1 cellular context compared by ENCODE assay signal in the genomic region with DNA sequence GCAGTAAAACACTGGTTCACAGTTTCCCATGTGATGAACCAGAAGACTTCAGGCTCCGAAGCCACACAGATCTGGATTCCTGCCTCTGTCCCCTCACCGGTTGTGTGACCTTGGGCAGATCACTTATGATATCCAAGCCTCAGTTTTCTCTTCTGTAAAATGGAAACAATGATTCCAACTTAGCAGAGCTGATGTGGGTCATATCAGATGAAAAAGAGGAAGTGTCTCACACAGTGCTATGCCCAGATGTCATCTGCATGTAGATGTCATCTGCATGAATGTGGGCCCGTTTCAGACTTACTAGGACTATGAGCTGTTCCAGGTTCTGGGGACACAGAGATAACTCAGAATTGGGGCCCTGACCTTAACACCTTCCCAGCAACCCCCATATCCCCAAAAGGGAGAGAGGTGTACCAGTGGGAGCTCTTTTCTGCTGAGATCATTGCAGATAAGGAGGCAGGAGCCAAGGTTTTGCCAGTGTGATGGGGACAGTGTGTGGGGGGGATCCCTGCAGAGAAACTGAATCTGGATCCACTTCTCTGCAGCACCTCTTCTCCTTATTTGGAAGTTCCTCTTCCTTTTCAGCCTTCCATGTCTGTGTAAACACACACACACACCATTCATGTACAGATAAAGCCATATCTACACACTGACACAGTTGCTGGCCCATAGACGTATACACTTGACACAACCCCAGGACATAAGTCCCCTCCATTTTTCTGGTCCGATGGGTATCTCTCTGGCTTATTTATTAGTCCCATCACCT.
TF ChIP-seq lines count a peak whose summit lies in the region.

No MANE protein-coding gene starts in this region.

TF ChIP-seq in K562, 482 proteins besides CTCF, POLR2A, EP300 and RAD21 (continued from another document and continues in another):
- TF ChIP-seq, protein P1, sequence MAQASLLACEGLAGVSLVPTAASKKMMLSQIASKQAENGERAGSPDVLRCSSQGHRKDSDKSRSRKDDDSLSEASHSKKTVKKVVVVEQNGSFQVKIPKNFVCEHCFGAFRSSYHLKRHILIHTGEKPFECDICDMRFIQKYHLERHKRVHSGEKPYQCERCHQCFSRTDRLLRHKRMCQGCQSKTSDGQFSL (CRISPR knock-in tag; IDR thresholded peaks at IDR 0.05) = peak; percentile 89
- TF ChIP-seq, protein P1 (tag; IDR thresholded peaks at IDR 0.05) = peak in 1 of 2 experiments; percentile 69; a peak in 1 of 4 replicates
- TF ChIP-seq HNRNPK (IDR thresholded peaks at IDR 0.05; ENCODE audit: low read depth, low read length, poor library complexity, severe bottlenecking) = no peak
- TF ChIP-seq, protein P2, sequence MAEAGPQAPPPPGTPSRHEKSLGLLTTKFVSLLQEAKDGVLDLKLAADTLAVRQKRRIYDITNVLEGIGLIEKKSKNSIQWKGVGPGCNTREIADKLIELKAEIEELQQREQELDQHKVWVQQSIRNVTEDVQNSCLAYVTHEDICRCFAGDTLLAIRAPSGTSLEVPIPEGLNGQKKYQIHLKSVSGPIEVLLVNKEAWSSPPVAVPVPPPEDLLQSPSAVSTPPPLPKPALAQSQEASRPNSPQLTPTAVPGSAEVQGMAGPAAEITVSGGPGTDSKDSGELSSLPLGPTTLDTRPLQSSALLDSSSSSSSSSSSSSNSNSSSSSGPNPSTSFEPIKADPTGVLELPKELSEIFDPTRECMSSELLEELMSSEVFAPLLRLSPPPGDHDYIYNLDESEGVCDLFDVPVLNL (CRISPR knock-in tag; IDR thresholded peaks at IDR 0.05; ENCODE audit: low read depth) = no peak
- TF ChIP-seq RBM34 (IDR thresholded peaks at IDR 0.05; ENCODE audit: borderline replicate concordance, insufficient read depth, low read length) = no peak
- TF ChIP-seq COPS2 (conservative IDR thresholded peaks at IDR 0.05) = no peak
- no peak for TF ChIP-seq MBD2 (IDR thresholded peaks at IDR 0.05; ENCODE audit: borderline replicate concordance, low read depth)
- TF ChIP-seq BACH1 (tag; IDR thresholded peaks at IDR 0.05) = no peak
- TF ChIP-seq FOXM1 (IDR thresholded peaks at IDR 0.05; ENCODE audit: low read depth) = no peak; the same call in 1 of the 2 replicates
- TF ChIP-seq FOXM1 (CRISPR knock-in tag; IDR thresholded peaks at IDR 0.05; ENCODE audit: low read depth) = no peak
- TF ChIP-seq, protein P3, sequence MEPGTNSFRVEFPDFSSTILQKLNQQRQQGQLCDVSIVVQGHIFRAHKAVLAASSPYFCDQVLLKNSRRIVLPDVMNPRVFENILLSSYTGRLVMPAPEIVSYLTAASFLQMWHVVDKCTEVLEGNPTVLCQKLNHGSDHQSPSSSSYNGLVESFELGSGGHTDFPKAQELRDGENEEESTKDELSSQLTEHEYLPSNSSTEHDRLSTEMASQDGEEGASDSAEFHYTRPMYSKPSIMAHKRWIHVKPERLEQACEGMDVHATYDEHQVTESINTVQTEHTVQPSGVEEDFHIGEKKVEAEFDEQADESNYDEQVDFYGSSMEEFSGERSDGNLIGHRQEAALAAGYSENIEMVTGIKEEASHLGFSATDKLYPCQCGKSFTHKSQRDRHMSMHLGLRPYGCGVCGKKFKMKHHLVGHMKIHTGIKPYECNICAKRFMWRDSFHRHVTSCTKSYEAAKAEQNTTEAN (CRISPR knock-in tag; IDR thresholded peaks at IDR 0.05) = 0 out of 2 replicates have a peak, but pooled peaks have one; percentile 27
- TF ChIP-seq, protein P4, sequence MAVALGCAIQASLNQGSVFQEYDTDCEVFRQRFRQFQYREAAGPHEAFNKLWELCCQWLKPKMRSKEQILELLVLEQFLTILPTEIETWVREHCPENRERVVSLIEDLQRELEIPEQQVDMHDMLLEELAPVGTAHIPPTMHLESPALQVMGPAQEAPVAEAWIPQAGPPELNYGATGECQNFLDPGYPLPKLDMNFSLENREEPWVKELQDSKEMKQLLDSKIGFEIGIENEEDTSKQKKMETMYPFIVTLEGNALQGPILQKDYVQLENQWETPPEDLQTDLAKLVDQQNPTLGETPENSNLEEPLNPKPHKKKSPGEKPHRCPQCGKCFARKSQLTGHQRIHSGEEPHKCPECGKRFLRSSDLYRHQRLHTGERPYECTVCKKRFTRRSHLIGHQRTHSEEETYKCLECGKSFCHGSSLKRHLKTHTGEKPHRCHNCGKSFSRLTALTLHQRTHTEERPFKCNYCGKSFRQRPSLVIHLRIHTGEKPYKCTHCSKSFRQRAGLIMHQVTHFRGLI (CRISPR knock-in tag; IDR thresholded peaks at IDR 0.05) = no peak
- TF ChIP-seq, protein P5, sequence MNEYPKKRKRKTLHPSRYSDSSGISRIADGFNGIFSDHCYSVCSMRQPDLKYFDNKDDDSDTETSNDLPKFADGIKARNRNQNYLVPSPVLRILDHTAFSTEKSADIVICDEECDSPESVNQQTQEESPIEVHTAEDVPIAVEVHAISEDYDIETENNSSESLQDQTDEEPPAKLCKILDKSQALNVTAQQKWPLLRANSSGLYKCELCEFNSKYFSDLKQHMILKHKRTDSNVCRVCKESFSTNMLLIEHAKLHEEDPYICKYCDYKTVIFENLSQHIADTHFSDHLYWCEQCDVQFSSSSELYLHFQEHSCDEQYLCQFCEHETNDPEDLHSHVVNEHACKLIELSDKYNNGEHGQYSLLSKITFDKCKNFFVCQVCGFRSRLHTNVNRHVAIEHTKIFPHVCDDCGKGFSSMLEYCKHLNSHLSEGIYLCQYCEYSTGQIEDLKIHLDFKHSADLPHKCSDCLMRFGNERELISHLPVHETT (CRISPR knock-in tag; conservative IDR thresholded peaks at IDR 0.05 in 1 of 2, IDR thresholded peaks at IDR 0.05 in 1 of 2) = peak in 1 of 2 experiments; percentile 53; a peak in 1 of 4 replicates
- peak in 1 of 2 experiments; percentile 46; a peak in 1 of 4 replicates for TF ChIP-seq TBL1XR1 (IDR thresholded peaks at IDR 0.05; ENCODE audit: low read length in 2 of 2)
- no peak for TF ChIP-seq TFAM (CRISPR knock-in tag; conservative IDR thresholded peaks at IDR 0.05)
- TF ChIP-seq BRF1 (IDR thresholded peaks at IDR 0.05; ENCODE audit: borderline replicate concordance, extremely low read depth, insufficient read length) = no peak
- peak; percentile 99 for TF ChIP-seq ADNP (tag; IDR thresholded peaks at IDR 0.05)
- TF ChIP-seq ZNF274 (IDR thresholded peaks at IDR 0.05; ENCODE audit: borderline replicate concordance, low read depth, low read length) = no peak
- TF ChIP-seq TEAD4 (IDR thresholded peaks at IDR 0.05; ENCODE audit: low read length) = peak; percentile 57; the same call in 1 of the 2 replicates
- no peak for TF ChIP-seq TEAD4 (CRISPR knock-in tag; IDR thresholded peaks at IDR 0.05; ENCODE audit: borderline replicate concordance)
- TF ChIP-seq MTA3 (IDR thresholded peaks at IDR 0.05; ENCODE audit: borderline replicate concordance) = 0 out of 2 replicates have a peak, but pooled peaks have one; percentile 17
- TF ChIP-seq ZNF184 (CRISPR knock-in tag; IDR thresholded peaks at IDR 0.05) = no peak
- TF ChIP-seq RBM17 (IDR thresholded peaks at IDR 0.05; ENCODE audit: borderline replicate concordance, low read depth, low read length) = no peak
- TF ChIP-seq ATF7 (IDR thresholded peaks at IDR 0.05) = 0 out of 2 replicates have a peak, but pooled peaks have one; percentile 40
- TF ChIP-seq HNRNPH1 (optimal IDR thresholded peaks at IDR 0.05; ENCODE audit: low read depth, low read length) = no peak
- TF ChIP-seq CBFA2T3 (IDR thresholded peaks at IDR 0.05) = peak; percentile 66
- no peak for TF ChIP-seq KDM2B (CRISPR knock-in tag; IDR thresholded peaks at IDR 0.05)
- TF ChIP-seq ZNF134 (CRISPR knock-in tag; conservative IDR thresholded peaks at IDR 0.05) = no peak
- TF ChIP-seq HDAC2 (IDR thresholded peaks at IDR 0.05) = peak; percentile 89
- TF ChIP-seq MTA2 (IDR thresholded peaks at IDR 0.05; ENCODE audit: low read depth) = peak; percentile 22; the same call in 1 of the 2 replicates
- TF ChIP-seq, protein P6, sequence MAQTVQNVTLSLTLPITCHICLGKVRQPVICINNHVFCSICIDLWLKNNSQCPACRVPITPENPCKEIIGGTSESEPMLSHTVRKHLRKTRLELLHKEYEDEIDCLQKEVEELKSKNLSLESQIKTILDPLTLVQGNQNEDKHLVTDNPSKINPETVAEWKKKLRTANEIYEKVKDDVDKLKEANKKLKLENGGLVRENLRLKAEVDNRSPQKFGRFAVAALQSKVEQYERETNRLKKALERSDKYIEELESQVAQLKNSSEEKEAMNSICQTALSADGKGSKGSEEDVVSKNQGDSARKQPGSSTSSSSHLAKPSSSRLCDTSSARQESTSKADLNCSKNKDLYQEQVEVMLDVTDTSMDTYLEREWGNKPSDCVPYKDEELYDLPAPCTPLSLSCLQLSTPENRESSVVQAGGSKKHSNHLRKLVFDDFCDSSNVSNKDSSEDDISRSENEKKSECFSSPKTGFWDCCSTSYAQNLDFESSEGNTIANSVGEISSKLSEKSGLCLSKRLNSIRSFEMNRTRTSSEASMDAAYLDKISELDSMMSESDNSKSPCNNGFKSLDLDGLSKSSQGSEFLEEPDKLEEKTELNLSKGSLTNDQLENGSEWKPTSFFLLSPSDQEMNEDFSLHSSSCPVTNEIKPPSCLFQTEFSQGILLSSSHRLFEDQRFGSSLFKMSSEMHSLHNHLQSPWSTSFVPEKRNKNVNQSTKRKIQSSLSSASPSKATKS (CRISPR knock-in tag; IDR thresholded peaks at IDR 0.05) = no peak
- TF ChIP-seq, protein P7, sequence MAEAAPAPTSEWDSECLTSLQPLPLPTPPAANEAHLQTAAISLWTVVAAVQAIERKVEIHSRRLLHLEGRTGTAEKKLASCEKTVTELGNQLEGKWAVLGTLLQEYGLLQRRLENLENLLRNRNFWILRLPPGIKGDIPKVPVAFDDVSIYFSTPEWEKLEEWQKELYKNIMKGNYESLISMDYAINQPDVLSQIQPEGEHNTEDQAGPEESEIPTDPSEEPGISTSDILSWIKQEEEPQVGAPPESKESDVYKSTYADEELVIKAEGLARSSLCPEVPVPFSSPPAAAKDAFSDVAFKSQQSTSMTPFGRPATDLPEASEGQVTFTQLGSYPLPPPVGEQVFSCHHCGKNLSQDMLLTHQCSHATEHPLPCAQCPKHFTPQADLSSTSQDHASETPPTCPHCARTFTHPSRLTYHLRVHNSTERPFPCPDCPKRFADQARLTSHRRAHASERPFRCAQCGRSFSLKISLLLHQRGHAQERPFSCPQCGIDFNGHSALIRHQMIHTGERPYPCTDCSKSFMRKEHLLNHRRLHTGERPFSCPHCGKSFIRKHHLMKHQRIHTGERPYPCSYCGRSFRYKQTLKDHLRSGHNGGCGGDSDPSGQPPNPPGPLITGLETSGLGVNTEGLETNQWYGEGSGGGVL (CRISPR knock-in tag; IDR thresholded peaks at IDR 0.05) = no peak
- TF ChIP-seq ZFP36 (IDR thresholded peaks at IDR 0.05; ENCODE audit: low read depth, low read length, partially characterized antibody) = peak; percentile 45
- TF ChIP-seq CBX1 (IDR thresholded peaks at IDR 0.05; ENCODE audit: low read depth) = peak; percentile 79; the same call in 1 of the 2 replicates
- 0 out of 4 replicates have a peak, but pooled peaks of 1 of the 2 experiments have one; percentile 26 for TF ChIP-seq NRF1 (conservative IDR thresholded peaks at IDR 0.05 in 1 of 2, IDR thresholded peaks at IDR 0.05 in 1 of 2)
- TF ChIP-seq, protein P8, sequence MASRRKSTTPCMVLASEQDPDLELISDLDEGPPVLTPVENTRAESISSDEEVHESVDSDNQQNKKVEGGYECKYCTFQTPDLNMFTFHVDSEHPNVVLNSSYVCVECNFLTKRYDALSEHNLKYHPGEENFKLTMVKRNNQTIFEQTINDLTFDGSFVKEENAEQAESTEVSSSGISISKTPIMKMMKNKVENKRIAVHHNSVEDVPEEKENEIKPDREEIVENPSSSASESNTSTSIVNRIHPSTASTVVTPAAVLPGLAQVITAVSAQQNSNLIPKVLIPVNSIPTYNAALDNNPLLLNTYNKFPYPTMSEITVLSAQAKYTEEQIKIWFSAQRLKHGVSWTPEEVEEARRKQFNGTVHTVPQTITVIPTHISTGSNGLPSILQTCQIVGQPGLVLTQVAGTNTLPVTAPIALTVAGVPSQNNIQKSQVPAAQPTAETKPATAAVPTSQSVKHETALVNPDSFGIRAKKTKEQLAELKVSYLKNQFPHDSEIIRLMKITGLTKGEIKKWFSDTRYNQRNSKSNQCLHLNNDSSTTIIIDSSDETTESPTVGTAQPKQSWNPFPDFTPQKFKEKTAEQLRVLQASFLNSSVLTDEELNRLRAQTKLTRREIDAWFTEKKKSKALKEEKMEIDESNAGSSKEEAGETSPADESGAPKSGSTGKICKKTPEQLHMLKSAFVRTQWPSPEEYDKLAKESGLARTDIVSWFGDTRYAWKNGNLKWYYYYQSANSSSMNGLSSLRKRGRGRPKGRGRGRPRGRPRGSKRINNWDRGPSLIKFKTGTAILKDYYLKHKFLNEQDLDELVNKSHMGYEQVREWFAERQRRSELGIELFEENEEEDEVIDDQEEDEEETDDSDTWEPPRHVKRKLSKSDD (conservative IDR thresholded peaks at IDR 0.05; ENCODE audit: low read length) = no peak
- no peak for TF ChIP-seq ZNF644 (tag; IDR thresholded peaks at IDR 0.05; ENCODE audit: low read depth)
- no peak for TF ChIP-seq HNRNPLL (IDR thresholded peaks at IDR 0.05; ENCODE audit: low read depth, low read length, poor library complexity, severe bottlenecking)
- TF ChIP-seq NBN (IDR thresholded peaks at IDR 0.05; ENCODE audit: low read depth) = peak; percentile 32; the same call in 1 of the 2 replicates
- no peak for TF ChIP-seq MCM3 (IDR thresholded peaks at IDR 0.05)
- TF ChIP-seq CREM (IDR thresholded peaks at IDR 0.05; ENCODE audit: low read depth) = no peak
